16 cellular contexts compared by ENCODE assay signal in the genomic region with DNA sequence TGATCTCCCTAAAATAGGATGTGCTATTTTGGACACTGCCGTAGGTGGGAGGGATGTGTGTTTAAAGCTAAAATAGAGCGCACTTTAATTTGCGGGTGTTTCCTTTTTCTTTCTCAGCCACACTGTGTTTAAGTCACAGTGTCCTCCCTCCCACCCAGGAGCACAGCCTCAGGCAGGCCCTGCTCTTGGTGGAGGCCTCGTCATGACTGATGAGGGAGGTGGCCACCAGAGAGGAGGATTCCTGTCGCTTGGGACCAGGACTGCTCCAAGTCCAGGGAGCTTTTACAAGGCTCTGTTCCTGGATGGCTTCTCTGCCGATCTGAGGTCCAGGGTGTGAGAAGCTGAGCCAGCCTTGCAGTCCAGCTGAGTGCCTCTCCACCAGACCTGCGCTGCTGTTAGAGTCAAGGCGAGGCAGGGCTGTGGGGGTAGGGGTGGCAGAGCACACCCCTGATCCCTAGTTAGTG. TPM values are rescaled to one million over a fixed set of nuclear protein-coding genes. Genes with fewer than 3 reads are reported as not detected.
A peak's percentile ranks its signal among the peaks of the same experiment; 100 is the strongest.
DNase-seq lines count a peak whose midpoint lies in the region; ATAC-seq and TF ChIP-seq lines count a peak whose summit lies in the region.
"Had no signal": no experiment of that assay in that cellular context is flagged by ENCODE, and none has a peak within 500 bp of the region (broad histone marks: within the 10 kb centered on the region; RNA-seq: fewer than 3 reads in every experiment).

No MANE protein-coding gene starts in this region.

- H3K27me3 Mint-ChIP-seq in dendritic cell treated with granulocyte-macrophage colony-stimulating factor and Interleukin-4, amounts not matched to agents 40 ng/mL and 50 ng/mL, for 4 days = no peaks in the 10 kb centered on the region
- H3K27me3 Mint-ChIP-seq in stimulated activated memory B cell treated with anti-CD40 and anti-IgM and Interleukin-4, amounts not matched to agents 10 μg/mL and 1 μg/mL and 100 μg/mL, for 72 hours = no peaks in the 10 kb centered on the region

- peak in 1 of 2 donors; percentile 50 for ATAC-seq in activated naive CD4-positive, alpha-beta T cell treated with anti-CD3 and anti-CD28 coated beads, Interleukin-2, amount 50 U/mL, for 72 hours
- ATAC-seq in stimulated activated memory B cell treated with anti-CD40 and anti-IgM and Interleukin-4, amounts not matched to agents 10 μg/mL and 1 μg/mL and 100 μg/mL, for 72 hours = no peak
- ATAC-seq: K562 had no signal

- H3K27ac ChIP-seq in adrenal gland (peak overlapping the region in 1 of 5 donors; percentile 73), esophagus muscularis mucosa (replicated peaks in 1 of 4) (peak overlapping the region in 2 of 4 donors; percentile 13 to 23)
- H3K27ac ChIP-seq: parathyroid adenoma had no signal

- H3K4me1 Mint-ChIP-seq in dendritic cell treated with granulocyte-macrophage colony-stimulating factor and Interleukin-4, amounts not matched to agents 40 ng/mL and 50 ng/mL, for 4 days (ENCODE audit: low read depth) = peaks cover 69% of the 10 kb centered on the region
- H3K4me1 Mint-ChIP-seq in stimulated activated memory B cell treated with anti-CD40 and anti-IgM and Interleukin-4, amounts not matched to agents 10 μg/mL and 1 μg/mL and 100 μg/mL, for 72 hours = peaks cover 90% of the 10 kb centered on the region

- no peak overlapping the region for H3K4me3 Mint-ChIP-seq in dendritic cell treated with granulocyte-macrophage colony-stimulating factor and Interleukin-4, amounts not matched to agents 40 ng/mL and 50 ng/mL, for 4 days
- H3K4me3 Mint-ChIP-seq in stimulated activated memory B cell treated with anti-CD40 and anti-IgM and Interleukin-4, amounts not matched to agents 10 μg/mL and 1 μg/mL and 100 μg/mL, for 72 hours = no peak overlapping the region

- no peaks in the 10 kb centered on the region for H3K9me3 Mint-ChIP-seq in activated naive CD4-positive, alpha-beta T cell treated with anti-CD3 and anti-CD28 coated beads, Interleukin-2, amount 50 U/mL, for 72 hours
- H3K9me3 Mint-ChIP-seq in dendritic cell treated with granulocyte-macrophage colony-stimulating factor and Interleukin-4, amounts not matched to agents 40 ng/mL and 50 ng/mL, for 4 days = no peaks in the 10 kb centered on the region
- no peaks in the 10 kb centered on the region for H3K9me3 Mint-ChIP-seq in stimulated activated memory B cell treated with anti-CD40 and anti-IgM and Interleukin-4, amounts not matched to agents 10 μg/mL and 1 μg/mL and 100 μg/mL, for 72 hours

- no peaks in the 10 kb centered on the region for H3K36me3 ChIP-seq in adrenal gland (replicated peaks in 1 of 2)
- H3K36me3 ChIP-seq in esophagus muscularis mucosa = no peaks in the 10 kb centered on the region
- H3K36me3 ChIP-seq: HAP-1 had no signal

- no peak for TF ChIP-seq EP300 in esophagus muscularis mucosa (IDR thresholded peaks at IDR 0.05)

- peak overlapping the region; percentile 81 to 91 for H3K27ac Mint-ChIP-seq in activated naive CD4-positive, alpha-beta T cell treated with anti-CD3 and anti-CD28 coated beads, Interleukin-2, amount 50 U/mL, for 72 hours
- H3K27ac Mint-ChIP-seq in dendritic cell treated with granulocyte-macrophage colony-stimulating factor and Interleukin-4, amounts not matched to agents 40 ng/mL and 50 ng/mL, for 4 days = peak overlapping the region; percentile 8
- peak overlapping the region; percentile 74 for H3K27ac Mint-ChIP-seq in stimulated activated memory B cell treated with anti-CD40 and anti-IgM and Interleukin-4, amounts not matched to agents 10 μg/mL and 1 μg/mL and 100 μg/mL, for 72 hours

- H3K9me3 ChIP-seq in adrenal gland (replicated peaks in 1 of 3) (no peaks in the 10 kb centered on the region), esophagus muscularis mucosa (no peaks in the 10 kb centered on the region)
- H3K9me3 ChIP-seq: HAP-1 had no signal

- TF ChIP-seq CTCF in adrenal gland (IDR thresholded peaks at IDR 0.05) (no peak), esophagus muscularis mucosa (IDR thresholded peaks at IDR 0.05) (no peak)

- no peak for TF ChIP-seq POLR2A in adrenal gland (IDR thresholded peaks at IDR 0.05)
- TF ChIP-seq POLR2A in esophagus muscularis mucosa (IDR thresholded peaks at IDR 0.05; ENCODE audit: low read depth) = no peak

- intact Hi-C loops in dendritic cell treated with granulocyte-macrophage colony-stimulating factor and Interleukin-4, amounts not matched to agents 40 ng/mL and 50 ng/mL, for 4 days (cut with micrococcal nuclease) = no loop called here
- intact Hi-C loops in adrenal gland (cut with DNase I) = no loop called here
- intact Hi-C loops in esophagus muscularis mucosa (cut with DNase I) = no loop called here

- 72 to 92% (median 83%) methylated on average over 3 to 8 of the region's 8 CpGs for WGBS in adrenal gland, 4 donors
- 75% methylated on average over 7 of the region's 8 CpGs for WGBS in esophagus muscularis mucosa

- DNase-seq in activated naive CD4-positive, alpha-beta T cell treated with anti-CD3 and anti-CD28 coated beads, Interleukin-2, amount 50 U/mL, for 72 hours (ENCODE audit: low spot score in 2 of 2) = peak in 1 of 2 donors; percentile 55
- DNase-seq in activated naive CD4-positive, alpha-beta T cell treated with anti-CD3 and anti-CD28 coated beads, Interleukin-2, amount 50 U/mL, for 16 hours = no peak
- DNase-seq in MV-4-11 (lab: John Stamatoyannopoulos, UW) (peak; percentile 76), adrenal gland (no peak), NCI-H187 (lab: John Stamatoyannopoulos, UW) (no peak), esophagus muscularis mucosa (ENCODE audit: extremely low spot score) (no peak)
- DNase-seq: DMS79 treated with DMSO at 0.1 percent for 48 hours, kidney, NCI-H1930, NCI-H524 had no signal

- H3K4me1 ChIP-seq in adrenal gland (replicated peaks in 1 of 2) (peaks cover 9 to 29% of the 10 kb centered on the region in 2 donors), esophagus muscularis mucosa (peaks cover 69 to 99% (median 82%) of the 10 kb centered on the region in 4 donors)

- H3K27me3 ChIP-seq in adrenal gland (no peaks in the 10 kb centered on the region), esophagus muscularis mucosa (no peaks in the 10 kb centered on the region)

- H3K36me3 Mint-ChIP-seq in activated naive CD4-positive, alpha-beta T cell treated with anti-CD3 and anti-CD28 coated beads, Interleukin-2, amount 50 U/mL, for 72 hours = no peaks in the 10 kb centered on the region
- H3K36me3 Mint-ChIP-seq in dendritic cell treated with granulocyte-macrophage colony-stimulating factor and Interleukin-4, amounts not matched to agents 40 ng/mL and 50 ng/mL, for 4 days (ENCODE audit: low read depth) = peaks cover 10% of the 10 kb centered on the region
- H3K36me3 Mint-ChIP-seq in stimulated activated memory B cell treated with anti-CD40 and anti-IgM and Interleukin-4, amounts not matched to agents 10 μg/mL and 1 μg/mL and 100 μg/mL, for 72 hours = peaks cover 9% of the 10 kb centered on the region

- H3K4me3 ChIP-seq in adrenal gland = no peak overlapping the region
- H3K4me3 ChIP-seq in esophagus muscularis mucosa = no peak overlapping the region
- H3K4me3 ChIP-seq: HAP-1, K562, smooth muscle cell had no signal

RNA-seq across cellular contexts. Expression of a gene that starts 33.5 kb away (rescaled TPM):
- total RNA-seq in activated naive CD4-positive, alpha-beta T cell treated with anti-CD3 and anti-CD28 coated beads, Interleukin-2, amount 50 U/mL, for 72 hours = 10 to 100 TPM; 46.6 to 48.1 TPM
- total RNA-seq in adrenal gland (10 to 100 TPM; 17.8 to 40.5 (median 32.9) TPM), esophagus muscularis mucosa (10 to 100 TPM; 30.7 to 58.9 (median 39.4) TPM)
- polyA plus RNA-seq in adrenal gland = 10 to 100 TPM in 1 of 3 donors, 1 to 10 TPM in 2; 8.8 to 10.8 (median 9.5) TPM

Comparison
In these comparisons a context has a peak if more than half of its experiments do, and no peak if none do; other contexts are left out.
1. H3K27ac Mint-ChIP-seq: peak in every context shown above with its lines; median percentile 86 in activated naive CD4-positive, alpha-beta T cell treated with anti-CD3 and anti-CD28 coated beads, Interleukin-2, amount 50 U/mL, for 72 hours; 74 in stimulated activated memory B cell treated with anti-CD40 and anti-IgM and Interleukin-4, amounts not matched to agents 10 μg/mL and 1 μg/mL and 100 μg/mL, for 72 hours; 8 in dendritic cell treated with granulocyte-macrophage colony-stimulating factor and Interleukin-4, amounts not matched to agents 40 ng/mL and 50 ng/mL, for 4 days.